In genomic region chr18:65937180-65937579, GRCh38 we compare ENCODE assay signal across 27 cellular contexts.
"Had no signal": no experiment of that assay in that cellular context is flagged by ENCODE, and none has a peak within 500 bp of the region (broad histone marks: within the 10 kb centered on the region; RNA-seq: fewer than 3 reads in every experiment).

No MANE protein-coding gene starts in this region.

- FAIRE-seq: urothelium cell line had no signal

- H3K4me3 ChIP-seq: stomach, suprapubic skin, testis, thoracic aorta, thyroid gland, tibial artery, tibial nerve, transverse colon, upper lobe of left lung, upper lobe of right lung, uterus, vagina had no signal

- DNase-seq: stimulated activated CD4-positive, alpha-beta T cell treated with anti-CD3 and anti-CD28 coated beads, Interleukin-2, amount 100 ng/mL, for 48 hours; stimulated activated CD4-positive, alpha-beta T cell treated with anti-CD3 and anti-CD28 coated beads, Interleukin-4, amount 100 ng/mL, for 1 hour; stimulated activated CD4-positive, alpha-beta T cell treated with anti-CD3 and anti-CD28 coated beads, Interleukin-4, amount 100 ng/mL, for 24 hours; stimulated activated CD4-positive, alpha-beta T cell treated with anti-CD3 and anti-CD28 coated beads, Interleukin-4, amount 100 ng/mL, for 4 hours; stimulated activated CD8-positive, alpha-beta memory T cell treated with anti-CD3 and anti-CD28 coated beads, Interleukin-4, amount 100 ng/mL, for 48 hours; stimulated activated naive B cell treated with anti-CD40 and anti-IgM and Interleukin-4, amounts not matched to agents 10 μg/mL and 1 μg/mL and 100 μg/mL, for 72 hours; stimulated activated naive CD4-positive, alpha-beta T cell; stimulated activated naive CD4-positive, alpha-beta T cell treated with Interleukin-2 at 50 U/mL for 16 hours; stimulated activated naive CD8-positive, alpha-beta T cell treated with anti-CD3 and anti-CD28 coated beads, Interleukin-15, amount 100 ng/mL, for 72 hours; stimulated activated naive CD8-positive, alpha-beta T cell treated with anti-CD3 and anti-CD28 coated beads, Interleukin-15, Interleukin-2, amounts not matched to agents 100 U/mL and 50 U/mL, for 24 hours; stomach; substantia nigra; testis; thyroid gland; tibial artery; transverse colon; trophoblast cell; upper lobe of left lung; upper lobe of right lung; uterus had no signal

- H3K27ac ChIP-seq: stomach, suprapubic skin, testis, thoracic aorta, thyroid gland, tibial artery, tibial nerve, transverse colon, upper lobe of left lung, upper lobe of right lung, uterus, vagina had no signal

- H3K9me3 ChIP-seq: stomach, suprapubic skin, testis, thoracic aorta, thyroid gland, tibial artery, tibial nerve, transverse colon, upper lobe of left lung, upper lobe of right lung, uterus, vagina had no signal

- H3K4me1 ChIP-seq: stomach, suprapubic skin, testis, thyroid gland, tibial artery, tibial nerve, transverse colon, upper lobe of left lung, upper lobe of right lung, uterus, vagina had no signal

- ATAC-seq: stimulated activated effector memory CD8-positive, alpha-beta T cell treated with anti-CD3 and anti-CD28 coated beads, Interleukin-12 subunit alpha, Interleukin-12 subunit beta, amount 100 ng/mL, for 72 hours; stimulated activated memory B cell treated with anti-CD40 and anti-IgM and Interleukin-4, amounts not matched to agents 10 μg/mL and 1 μg/mL and 100 μg/mL, for 72 hours; stimulated activated naive B cell treated with anti-CD40 and anti-IgM and Interleukin-4, amounts not matched to agents 10 μg/mL and 1 μg/mL and 100 μg/mL, for 72 hours; stimulated activated naive CD8-positive, alpha-beta T cell treated with anti-CD3 and anti-CD28 coated beads, Interleukin-15, amount 100 ng/mL, for 72 hours; stimulated activated naive CD8-positive, alpha-beta T cell treated with anti-CD3 and anti-CD28 coated beads, Interleukin-15, Interleukin-2, amounts not matched to agents 100 U/mL and 50 U/mL, for 24 hours; upper lobe of right lung had no signal

- H3K36me3 ChIP-seq: stomach, suprapubic skin, thoracic aorta, thyroid gland, tibial artery, tibial nerve, transverse colon, upper lobe of left lung, upper lobe of right lung, uterus, vagina had no signal

- H3K27me3 ChIP-seq: stomach, suprapubic skin, testis, thyroid gland, tibial artery, tibial nerve, transverse colon, upper lobe of left lung, upper lobe of right lung, uterus, vagina had no signal
